14 cellular contexts compared by ENCODE assay signal in genomic region chr20:57439993-57440392, GRCh38. TPM values are rescaled to one million over a fixed set of nuclear protein-coding genes. Genes with fewer than 3 reads are reported as not detected.
DNase-seq lines count a peak whose midpoint lies in the region; ATAC-seq, FAIRE-seq and TF ChIP-seq lines count a peak whose summit lies in the region.
"Had no signal": no experiment of that assay in that cellular context is flagged by ENCODE, and none has a peak within 500 bp of the region (broad histone marks: within the 10 kb centered on the region; RNA-seq: fewer than 3 reads in every experiment).

No MANE protein-coding gene starts in this region.

- H3K79me2 ChIP-seq in HepG2 (ENCODE audit: insufficient read depth, low read length), result no peaks in the 10 kb centered on the region

- TF ChIP-seq RAD21 in HepG2 (CRISPR knock-in tag; IDR thresholded peaks at IDR 0.05), result no peak

- ATAC-seq in HepG2 (no peak), gastrocnemius medialis (no peak), GM18861 (IDR thresholded peaks at IDR 0.05; ENCODE audit: unreplicated experiment) (no peak), HG02973 (IDR thresholded peaks at IDR 0.05; ENCODE audit: unreplicated experiment) (no peak)
- ATAC-seq: activated T-cell treated with anti-CD3 and anti-CD28 coated beads, Interleukin-2, amount 50 U/mL, for 72 hours had no signal

- H3K4me1 ChIP-seq in BLaER1 (peaks cover 66% of the 10 kb centered on the region), adipocyte (ENCODE audit: control insufficient read depth, insufficient read depth, low read length) (peaks cover 22% of the 10 kb centered on the region), HepG2 (ENCODE audit: insufficient read depth, low read length) (peaks cover 26% of the 10 kb centered on the region), gastrocnemius medialis (peaks cover 67 to 79% of the 10 kb centered on the region in 2 donors)

- H3K9me3 ChIP-seq in BLaER1 (peaks cover 12% of the 10 kb centered on the region), adipocyte (ENCODE audit: control insufficient read depth, low read length) (peaks cover 7% of the 10 kb centered on the region), HepG2 (ENCODE audit: low read length) (no peaks in the 10 kb centered on the region), gastrocnemius medialis (no peaks in the 10 kb centered on the region)
- H3K9me3 ChIP-seq: SJSA1 had no signal

- TF ChIP-seq CTCF in HepG2 (CRISPR knock-in tag; IDR thresholded peaks at IDR 0.05), result no peak
- TF ChIP-seq CTCF in gastrocnemius medialis (IDR thresholded peaks at IDR 0.05 in 4 of 5, conservative IDR thresholded peaks at IDR 0.05 in 1 of 5), result no peak

- H3K9ac ChIP-seq in BLaER1 (no peak overlapping the region), adipocyte (ENCODE audit: low read length) (peak overlapping the region; percentile 81), HepG2 (ENCODE audit: insufficient read depth, low read depth, low read length) (no peak overlapping the region)

- TF ChIP-seq POLR2A in HepG2 (IDR thresholded peaks at IDR 0.05; ENCODE audit: insufficient read depth in 1 of 2, low read depth in 2 of 2, low read length in 2 of 2) (no peak), gastrocnemius medialis (IDR thresholded peaks at IDR 0.05) (no peak)

- H3K4me2 ChIP-seq in BLaER1 (peak overlapping the region; percentile 64), HepG2 (ENCODE audit: low read depth, low read length) (no peak overlapping the region)

- POLR2A ChIA-PET in HepG2 (lab: Yijun Ruan, JAX), result interaction anchor here (1.1 to 1.2 kb wide), 2 partner anchors 9 to 52 kb away, joined by 3 read pairs; no protein-coding TSS in a partner anchor

- BruUV-seq in HepG2 (replicated peaks; lab: Mats Ljungman, UMichigan), result no TSS peak

- H3K4me3 ChIP-seq in BLaER1 (no peak overlapping the region), adipocyte (ENCODE audit: low read length) (no peak overlapping the region), HepG2 (replicated peaks in 1 of 3; ENCODE audit: insufficient read depth in 1 of 3, low read depth in 2 of 3, low read length in 3 of 3) (no peak overlapping the region), gastrocnemius medialis (no peak overlapping the region)
- H3K4me3 ChIP-seq: SJSA1 had no signal

- no peak for TF ChIP-seq EP300 in HepG2 (IDR thresholded peaks at IDR 0.05; ENCODE audit: low read depth in 2 of 2, low read length in 2 of 2)
- no peak for TF ChIP-seq EP300 in HepG2 (CRISPR knock-in tag; IDR thresholded peaks at IDR 0.05; ENCODE audit: borderline replicate concordance)

- in situ Hi-C loops in HepG2 (cut with HindIII; ENCODE audit: extremely low pct_ligation_motif_present, low pct_unique_long_range_greater_than_20kb), result no loop called here
- in situ Hi-C loops in gastrocnemius medialis (cut with MboI; ENCODE audit: low sequenced_read_pairs in 4 of 4), result loop anchor here in 2 of 4 donors (5.0 kb wide), 1 partner anchor 43 kb away; no protein-coding TSS in a partner anchor

- H3K27ac ChIP-seq in BLaER1, result no peak overlapping the region
- H3K27ac ChIP-seq in HepG2 (ENCODE audit: extremely low read length, insufficient read depth, low read length), result no peak overlapping the region
- peak overlapping the region; percentile 85 to 97 (median 96) for H3K27ac ChIP-seq in gastrocnemius medialis
- H3K27ac ChIP-seq: SJSA1 had no signal

- H3K36me3 ChIP-seq in BLaER1 (no peaks in the 10 kb centered on the region), adipocyte (ENCODE audit: control insufficient read depth, insufficient read depth, low read length, severe bottlenecking) (no peaks in the 10 kb centered on the region), HepG2 (replicated peaks in 1 of 2; ENCODE audit: control insufficient read depth in 1 of 2, insufficient read depth in 2 of 2, low read length in 2 of 2) (no peaks in the 10 kb centered on the region), gastrocnemius medialis (no peaks in the 10 kb centered on the region)
- H3K36me3 ChIP-seq: SJSA1 had no signal

- no peak overlapping the region for H2AFZ ChIP-seq in HepG2 (ENCODE audit: low read length)

- FAIRE-seq in HepG2 (lab: Jason Lieb, UNC), result no peak
- FAIRE-seq: bronchial epithelial cell, GM12891 had no signal

- CTCF ChIA-PET in HepG2 (lab: Yijun Ruan, JAX; ENCODE audit: low intra/inter-chr PET ratio, low total read pairs), result no interaction called here

- 50% methylated on average over 7 of the region's 7 CpGs for WGBS in HepG2 (ENCODE audit: low lambda C conversion rate)

- H4K20me1 ChIP-seq in BLaER1 (no peaks in the 10 kb centered on the region), HepG2 (ENCODE audit: insufficient read depth, low read length) (no peaks in the 10 kb centered on the region; the same call in 1 of the 2 replicates)

- H3K27me3 ChIP-seq in BLaER1 (no peaks in the 10 kb centered on the region), adipocyte (replicated peaks; ENCODE audit: control insufficient read depth, insufficient read depth, low read length) (peaks cover 8% of the 10 kb centered on the region), HepG2 (ENCODE audit: control insufficient read depth in 1 of 2, insufficient read depth in 2 of 2, low read length in 2 of 2) (peaks cover 9 to 51% of the 10 kb centered on the region in 2 experiments), gastrocnemius medialis (no peaks in the 10 kb centered on the region)
- H3K27me3 ChIP-seq: SJSA1 had no signal

- intact Hi-C loops in HepG2 (cut with micrococcal nuclease; ENCODE audit: unreplicated experiment), result no loop called here
- intact Hi-C loops in gastrocnemius medialis (cut with DNase I; ENCODE audit: low total_unique reads), result no loop called here

- no peak for DNase-seq in adipocyte (ENCODE audit: low read depth)
- DNase-seq in HepG2 (ENCODE audit: low spot score), result no peak
- no peak for DNase-seq in gastrocnemius medialis
- no peak for DNase-seq in HK-2 (ENCODE audit: unreplicated experiment)
- DNase-seq in cerebellar cortex (ENCODE audit: low spot score), result no peak
- DNase-seq: activated T-cell treated with anti-CD3 and anti-CD28 coated beads, Interleukin-2, amount 50 U/mL, for 72 hours; AML-193; Kasumi-1 had no signal

TF ChIP-seq in HepG2, 621 proteins besides CTCF, POLR2A, EP300 and RAD21 (continues in another document):
- TF ChIP-seq ATRX (CRISPR knock-in tag; IDR thresholded peaks at IDR 0.05; ENCODE audit: borderline replicate concordance), result no peak
- TF ChIP-seq ZNF580 (CRISPR knock-in tag; IDR thresholded peaks at IDR 0.05; ENCODE audit: borderline replicate concordance, low read depth), result no peak
- TF ChIP-seq ZBTB4 (CRISPR knock-in tag; IDR thresholded peaks at IDR 0.05; ENCODE audit: borderline replicate concordance), result no peak
- TF ChIP-seq HNF4G (IDR thresholded peaks at IDR 0.05; ENCODE audit: borderline replicate concordance, low read depth, low read length), result no peak
- no peak for TF ChIP-seq HNF4G (CRISPR knock-in tag; IDR thresholded peaks at IDR 0.05; ENCODE audit: borderline replicate concordance, low read depth)
- no peak for TF ChIP-seq KDM3A (CRISPR knock-in tag; IDR thresholded peaks at IDR 0.05; ENCODE audit: low read depth)

RNA-seq across cellular contexts. Expression of gene RBM38, which starts 48.8 kb away (rescaled TPM):
- total RNA-seq in HepG2 (2016; rRNA removed; fragmentation: Illumina TruSeq; extraction: Trizol), result 29.6 and 34.2 TPM in 2 replicates
- total RNA-seq in HepG2 (2016; cell fraction: cytosol; rRNA removed; fragmentation: Illumina TruSeq; extraction: Trizol; ENCODE audit: low read depth), result 29.5 and 32.8 TPM in 2 replicates
- total RNA-seq in HepG2 (2016; cell fraction: insoluble cytoplasmic fraction; rRNA removed; fragmentation: Illumina TruSeq; extraction: Trizol), result 24.0 and 34.3 TPM in 2 replicates
- 69.5 and 80.5 TPM in 2 replicates for total RNA-seq in HepG2 (2016; cell fraction: membrane; rRNA removed; fragmentation: Illumina TruSeq; extraction: Trizol)
- 16.2 and 19.5 TPM in 2 replicates for total RNA-seq in HepG2 (2016; cell fraction: nucleus; rRNA removed; fragmentation: Illumina TruSeq; extraction: Trizol)
- polyA plus RNA-seq in HepG2 (2011; rRNA removed), result 24.2 and 30.0 TPM in 2 replicates
- 25.8 and 35.6 TPM in 2 replicates for polyA plus RNA-seq in HepG2 (2011; cell fraction: cytosol; rRNA removed)
- 24.4 and 25.9 TPM in 2 replicates for polyA plus RNA-seq in HepG2 (2011; cell fraction: nucleus; rRNA removed)
- polyA plus RNA-seq in HepG2 (2012), result 13.9 and 24.8 TPM in 2 replicates
- 44.0 and 53.1 TPM in 2 replicates for polyA plus RNA-seq in HepG2 (2016; cell fraction: cytosol; fragmentation: Illumina TruSeq; extraction: Trizol; ENCODE audit: low read depth)
- 40.7 and 50.0 TPM in 2 replicates for polyA plus RNA-seq in HepG2 (2016; cell fraction: insoluble cytoplasmic fraction; fragmentation: Illumina TruSeq; extraction: Trizol; ENCODE audit: low read depth)
- polyA plus RNA-seq in HepG2 (2016; cell fraction: membrane; fragmentation: Illumina TruSeq; extraction: Trizol; ENCODE audit: low read depth), result 80.4 and 89.1 TPM in 2 replicates
- 34.0 and 39.8 TPM in 2 replicates for polyA plus RNA-seq in HepG2 (2016; cell fraction: nucleus; fragmentation: Illumina TruSeq; extraction: Trizol; ENCODE audit: insufficient read depth, low read depth)
- 9.8 and 33.7 TPM in 2 replicates for polyA minus RNA-seq in HepG2 (2011; rRNA and poly(A)+ RNA removed; ENCODE audit: low replicate concordance)
- 16.2 and 17.4 TPM in 2 replicates for polyA minus RNA-seq in HepG2 (2011; cell fraction: cytosol; rRNA and poly(A)+ RNA removed)
- polyA minus RNA-seq in HepG2 (2011; cell fraction: nucleus; rRNA and poly(A)+ RNA removed), result 6.2 and 7.1 TPM in 2 replicates
- total RNA-seq in gastrocnemius medialis, result 100 to 1,000 TPM in 3 of 4 donors, 10 to 100 TPM in 1; 56.7 to 229 (median 177) TPM

Comparison
In these comparisons a context has a peak if more than half of its experiments do, and no peak if none do; other contexts are left out.
1. H3K27ac ChIP-seq: peak in gastrocnemius medialis (4 of 4); none in BLaER1 (single experiment) and HepG2 (single experiment).